In the genomic region with DNA sequence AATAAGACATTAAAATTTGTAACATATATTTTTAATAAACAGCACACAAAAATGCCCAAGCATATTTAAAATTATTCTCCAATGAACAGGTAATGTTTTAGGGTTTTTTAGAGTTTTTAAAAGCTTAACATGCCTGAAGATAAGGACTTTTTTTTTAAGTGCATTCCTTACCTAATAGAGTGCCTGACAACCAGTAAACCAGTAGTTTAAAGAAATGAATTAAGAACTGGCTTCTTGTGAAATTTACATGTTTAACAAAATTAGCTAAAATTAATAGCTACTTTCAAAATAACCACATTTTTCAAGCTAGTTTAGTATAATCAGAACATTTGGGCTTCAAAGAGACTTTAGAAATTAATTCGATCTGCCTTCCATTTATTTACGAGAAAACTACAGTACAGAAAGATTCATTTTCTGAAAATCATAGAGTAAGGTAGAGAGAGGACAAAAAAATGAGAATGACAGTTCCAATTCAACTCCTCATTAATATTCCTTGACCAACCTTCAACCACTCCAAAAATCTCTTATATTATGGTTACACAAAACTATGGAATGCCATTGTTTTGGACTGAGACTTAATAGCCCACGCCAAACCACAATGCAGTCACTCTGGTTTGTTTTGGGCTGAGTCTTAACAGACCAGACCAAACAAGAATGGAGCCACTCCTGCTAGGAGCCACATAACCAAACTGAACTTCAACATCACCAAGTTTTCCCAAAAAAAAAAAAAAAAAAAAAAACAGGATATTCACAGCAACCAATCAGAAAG, we compare ENCODE assay signal across 2 cellular contexts.
TF ChIP-seq lines count a peak whose summit lies in the region.

No MANE protein-coding gene starts in this region.

TF ChIP-seq in GM23338, 12 proteins besides CTCF, POLR2A, EP300 and RAD21 (continued from another document):
- no peak for TF ChIP-seq NANOG (IDR thresholded peaks at IDR 0.05; ENCODE audit: borderline replicate concordance)
- no peak for TF ChIP-seq POLR2AphosphoS5 (IDR thresholded peaks at IDR 0.05; ENCODE audit: low read depth)
- TF ChIP-seq, protein P1, sequence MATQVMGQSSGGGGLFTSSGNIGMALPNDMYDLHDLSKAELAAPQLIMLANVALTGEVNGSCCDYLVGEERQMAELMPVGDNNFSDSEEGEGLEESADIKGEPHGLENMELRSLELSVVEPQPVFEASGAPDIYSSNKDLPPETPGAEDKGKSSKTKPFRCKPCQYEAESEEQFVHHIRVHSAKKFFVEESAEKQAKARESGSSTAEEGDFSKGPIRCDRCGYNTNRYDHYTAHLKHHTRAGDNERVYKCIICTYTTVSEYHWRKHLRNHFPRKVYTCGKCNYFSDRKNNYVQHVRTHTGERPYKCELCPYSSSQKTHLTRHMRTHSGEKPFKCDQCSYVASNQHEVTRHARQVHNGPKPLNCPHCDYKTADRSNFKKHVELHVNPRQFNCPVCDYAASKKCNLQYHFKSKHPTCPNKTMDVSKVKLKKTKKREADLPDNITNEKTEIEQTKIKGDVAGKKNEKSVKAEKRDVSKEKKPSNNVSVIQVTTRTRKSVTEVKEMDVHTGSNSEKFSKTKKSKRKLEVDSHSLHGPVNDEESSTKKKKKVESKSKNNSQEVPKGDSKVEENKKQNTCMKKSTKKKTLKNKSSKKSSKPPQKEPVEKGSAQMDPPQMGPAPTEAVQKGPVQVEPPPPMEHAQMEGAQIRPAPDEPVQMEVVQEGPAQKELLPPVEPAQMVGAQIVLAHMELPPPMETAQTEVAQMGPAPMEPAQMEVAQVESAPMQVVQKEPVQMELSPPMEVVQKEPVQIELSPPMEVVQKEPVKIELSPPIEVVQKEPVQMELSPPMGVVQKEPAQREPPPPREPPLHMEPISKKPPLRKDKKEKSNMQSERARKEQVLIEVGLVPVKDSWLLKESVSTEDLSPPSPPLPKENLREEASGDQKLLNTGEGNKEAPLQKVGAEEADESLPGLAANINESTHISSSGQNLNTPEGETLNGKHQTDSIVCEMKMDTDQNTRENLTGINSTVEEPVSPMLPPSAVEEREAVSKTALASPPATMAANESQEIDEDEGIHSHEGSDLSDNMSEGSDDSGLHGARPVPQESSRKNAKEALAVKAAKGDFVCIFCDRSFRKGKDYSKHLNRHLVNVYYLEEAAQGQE (IDR thresholded peaks at IDR 0.05; ENCODE audit: unreplicated experiment): no peak
- TF ChIP-seq JUNB (IDR thresholded peaks at IDR 0.05; ENCODE audit: unreplicated experiment): no peak
- no peak for TF ChIP-seq CREB1 (CRISPR knock-in tag; IDR thresholded peaks at IDR 0.05; ENCODE audit: low read depth)
- no peak for TF ChIP-seq ZNF114 (CRISPR knock-in tag; IDR thresholded peaks at IDR 0.05)
- TF ChIP-seq EZH2phosphoT487 (IDR thresholded peaks at IDR 0.05; ENCODE audit: unreplicated experiment): no peak
- TF ChIP-seq, protein P2, sequence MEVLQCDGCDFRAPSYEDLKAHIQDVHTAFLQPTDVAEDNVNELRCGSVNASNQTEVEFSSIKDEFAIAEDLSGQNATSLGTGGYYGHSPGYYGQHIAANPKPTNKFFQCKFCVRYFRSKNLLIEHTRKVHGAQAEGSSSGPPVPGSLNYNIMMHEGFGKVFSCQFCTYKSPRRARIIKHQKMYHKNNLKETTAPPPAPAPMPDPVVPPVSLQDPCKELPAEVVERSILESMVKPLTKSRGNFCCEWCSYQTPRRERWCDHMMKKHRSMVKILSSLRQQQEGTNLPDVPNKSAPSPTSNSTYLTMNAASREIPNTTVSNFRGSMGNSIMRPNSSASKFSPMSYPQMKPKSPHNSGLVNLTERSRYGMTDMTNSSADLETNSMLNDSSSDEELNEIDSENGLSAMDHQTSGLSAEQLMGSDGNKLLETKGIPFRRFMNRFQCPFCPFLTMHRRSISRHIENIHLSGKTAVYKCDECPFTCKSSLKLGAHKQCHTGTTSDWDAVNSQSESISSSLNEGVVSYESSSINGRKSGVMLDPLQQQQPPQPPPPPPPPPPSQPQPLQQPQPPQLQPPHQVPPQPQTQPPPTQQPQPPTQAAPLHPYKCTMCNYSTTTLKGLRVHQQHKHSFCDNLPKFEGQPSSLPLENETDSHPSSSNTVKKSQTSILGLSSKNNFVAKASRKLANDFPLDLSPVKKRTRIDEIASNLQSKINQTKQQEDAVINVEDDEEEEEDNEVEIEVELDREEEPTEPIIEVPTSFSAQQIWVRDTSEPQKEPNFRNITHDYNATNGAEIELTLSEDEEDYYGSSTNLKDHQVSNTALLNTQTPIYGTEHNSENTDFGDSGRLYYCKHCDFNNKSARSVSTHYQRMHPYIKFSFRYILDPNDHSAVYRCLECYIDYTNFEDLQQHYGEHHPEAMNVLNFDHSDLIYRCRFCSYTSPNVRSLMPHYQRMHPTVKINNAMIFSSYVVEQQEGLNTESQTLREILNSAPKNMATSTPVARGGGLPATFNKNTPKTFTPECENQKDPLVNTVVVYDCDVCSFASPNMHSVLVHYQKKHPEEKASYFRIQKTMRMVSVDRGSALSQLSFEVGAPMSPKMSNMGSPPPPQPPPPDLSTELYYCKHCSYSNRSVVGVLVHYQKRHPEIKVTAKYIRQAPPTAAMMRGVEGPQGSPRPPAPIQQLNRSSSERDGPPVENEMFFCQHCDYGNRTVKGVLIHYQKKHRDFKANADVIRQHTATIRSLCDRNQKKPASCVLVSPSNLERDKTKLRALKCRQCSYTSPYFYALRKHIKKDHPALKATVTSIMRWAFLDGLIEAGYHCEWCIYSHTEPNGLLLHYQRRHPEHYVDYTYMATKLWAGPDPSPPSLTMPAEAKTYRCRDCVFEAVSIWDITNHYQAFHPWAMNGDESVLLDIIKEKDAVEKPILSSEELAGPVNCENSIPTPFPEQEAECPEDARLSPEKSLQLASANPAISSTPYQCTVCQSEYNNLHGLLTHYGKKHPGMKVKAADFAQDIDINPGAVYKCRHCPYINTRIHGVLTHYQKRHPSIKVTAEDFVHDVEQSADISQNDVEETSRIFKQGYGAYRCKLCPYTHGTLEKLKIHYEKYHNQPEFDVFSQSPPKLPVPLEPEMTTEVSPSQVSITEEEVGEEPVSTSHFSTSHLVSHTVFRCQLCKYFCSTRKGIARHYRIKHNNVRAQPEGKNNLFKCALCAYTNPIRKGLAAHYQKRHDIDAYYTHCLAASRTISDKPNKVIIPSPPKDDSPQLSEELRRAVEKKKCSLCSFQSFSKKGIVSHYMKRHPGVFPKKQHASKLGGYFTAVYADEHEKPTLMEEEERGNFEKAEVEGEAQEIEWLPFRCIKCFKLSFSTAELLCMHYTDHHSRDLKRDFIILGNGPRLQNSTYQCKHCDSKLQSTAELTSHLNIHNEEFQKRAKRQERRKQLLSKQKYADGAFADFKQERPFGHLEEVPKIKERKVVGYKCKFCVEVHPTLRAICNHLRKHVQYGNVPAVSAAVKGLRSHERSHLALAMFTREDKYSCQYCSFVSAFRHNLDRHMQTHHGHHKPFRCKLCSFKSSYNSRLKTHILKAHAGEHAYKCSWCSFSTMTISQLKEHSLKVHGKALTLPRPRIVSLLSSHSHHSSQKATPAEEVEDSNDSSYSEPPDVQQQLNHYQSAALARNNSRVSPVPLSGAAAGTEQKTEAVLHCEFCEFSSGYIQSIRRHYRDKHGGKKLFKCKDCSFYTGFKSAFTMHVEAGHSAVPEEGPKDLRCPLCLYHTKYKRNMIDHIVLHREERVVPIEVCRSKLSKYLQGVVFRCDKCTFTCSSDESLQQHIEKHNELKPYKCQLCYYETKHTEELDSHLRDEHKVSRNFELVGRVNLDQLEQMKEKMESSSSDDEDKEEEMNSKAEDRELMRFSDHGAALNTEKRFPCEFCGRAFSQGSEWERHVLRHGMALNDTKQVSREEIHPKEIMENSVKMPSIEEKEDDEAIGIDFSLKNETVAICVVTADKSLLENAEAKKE (CRISPR knock-in tag; IDR thresholded peaks at IDR 0.05): no peak

TF ChIP-seq in SK-N-SH treated with all-trans-retinoic acid at 6 μM for 48 hours, 23 proteins besides CTCF, POLR2A, EP300 and RAD21 (continued from another document):
- TF ChIP-seq OSR1 (CRISPR knock-in tag; IDR thresholded peaks at IDR 0.05): no peak
- no peak for TF ChIP-seq TOX (CRISPR knock-in tag; IDR thresholded peaks at IDR 0.05; ENCODE audit: borderline replicate concordance)
- no peak for TF ChIP-seq ZFP3 (CRISPR knock-in tag; IDR thresholded peaks at IDR 0.05)
- no peak for TF ChIP-seq BACH2 (CRISPR knock-in tag; IDR thresholded peaks at IDR 0.05; ENCODE audit: borderline replicate concordance)
- no peak for TF ChIP-seq SNAI2 (CRISPR knock-in tag; IDR thresholded peaks at IDR 0.05)
- TF ChIP-seq ISL1 (CRISPR knock-in tag; IDR thresholded peaks at IDR 0.05): peak; percentile 66
